8 cellular contexts compared by ENCODE assay signal in genomic region chr12:87274594-87275245, GRCh38.
A peak's percentile ranks its signal among the peaks of the same experiment; 100 is the strongest.
DNase-seq lines count a peak whose midpoint lies in the region; ATAC-seq and TF ChIP-seq lines count a peak whose summit lies in the region.

No MANE protein-coding gene starts in this region.

- peak; percentile 68 for ATAC-seq in GM18519 (IDR thresholded peaks at IDR 0.05; ENCODE audit: low FRiP score, unreplicated experiment)
- ATAC-seq in HG03442 (IDR thresholded peaks at IDR 0.05; ENCODE audit: unreplicated experiment), result peak; percentile 47
- no peak for ATAC-seq in natural killer cell

- no peaks in the 10 kb centered on the region for H3K36me3 Mint-ChIP-seq in natural killer cell

- CTCF ChIA-PET in AG04449 (lab: Yijun Ruan, JAX), result interaction anchor here (0.8 to 2.6 kb wide), 4 partner anchors 11 to 678 kb away, joined by 3 to 9 read pairs (median 6); no protein-coding TSS in a partner anchor

- peaks cover 2 to 3% of the 10 kb centered on the region in 2 donors for H3K9me3 Mint-ChIP-seq in natural killer cell

- H3K4me3 ChIP-seq in AG04449 (ENCODE audit: low read depth, low read length), result no peak overlapping the region

- DNase-seq in AG04449 (ENCODE audit: low read depth, low spot score), result no peak
- peak; percentile 36 for DNase-seq in amniotic epithelial cell (ENCODE audit: low read depth)
- DNase-seq in myocyte (ENCODE audit: low read depth), result peak; percentile 70
- no peak for DNase-seq in activated CD4-positive, alpha-beta T cell treated with anti-CD3 and anti-CD28 coated beads for 48 hours
- DNase-seq in stimulated activated CD4-positive, alpha-beta T cell treated with anti-CD3 and anti-CD28 coated beads, Interleukin-4, amount 100 ng/mL, for 4 hours, result no peak
- DNase-seq in natural killer cell, result no peak

- intact Hi-C loops in natural killer cell (cut with micrococcal nuclease), result no loop called here

- no peaks in the 10 kb centered on the region for H3K4me1 Mint-ChIP-seq in natural killer cell

- no peak overlapping the region for H3K4me3 Mint-ChIP-seq in natural killer cell

- H3K27ac Mint-ChIP-seq in natural killer cell, result no peak overlapping the region

- POLR2A ChIA-PET in AG04449 (lab: Yijun Ruan, JAX), result no interaction called here

- TF ChIP-seq CTCF in AG04449 (IDR thresholded peaks at IDR 0.05; ENCODE audit: insufficient read depth, low read length, missing control alignments), result peak; percentile 42
- no peak for TF ChIP-seq CTCF in natural killer cell (IDR thresholded peaks at IDR 0.05)

- H3K27me3 Mint-ChIP-seq in natural killer cell (ENCODE audit: low read depth in 2 of 2), result no peaks in the 10 kb centered on the region

Comparison
In these comparisons a context has a peak if more than half of its experiments do, and no peak if none do; other contexts are left out.
1. DNase-seq: peak in amniotic epithelial cell (single experiment) and myocyte (single experiment); none in AG04449 (single experiment), activated CD4-positive, alpha-beta T cell treated with anti-CD3 and anti-CD28 coated beads for 48 hours (single experiment), stimulated activated CD4-positive, alpha-beta T cell treated with anti-CD3 and anti-CD28 coated beads, Interleukin-4, amount 100 ng/mL, for 4 hours (0 of 2) and natural killer cell (single experiment).
2. ATAC-seq: peak in GM18519 (single experiment) and HG03442 (single experiment); none in natural killer cell (0 of 3).